Comparison of ENCODE assay signal across 1 cellular context in the genomic region with DNA sequence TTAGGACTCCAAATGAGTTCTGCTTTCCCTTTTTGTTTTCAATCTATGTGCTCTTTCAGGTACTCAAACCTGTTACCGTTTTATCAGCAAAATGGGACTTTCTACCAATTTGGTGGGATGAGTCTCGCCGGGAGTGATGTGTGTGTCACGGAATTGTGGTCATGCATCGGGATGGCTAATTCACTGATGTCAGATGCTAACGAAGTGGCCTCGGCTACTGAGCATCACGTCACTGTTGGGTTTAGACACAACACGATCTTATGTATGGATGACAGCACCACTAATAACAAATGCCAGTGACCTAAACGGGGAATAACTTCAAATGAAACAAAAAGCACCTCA.
TF ChIP-seq lines count a peak whose summit lies in the region.

No MANE protein-coding gene starts in this region.

TF ChIP-seq in HepG2, 621 proteins besides CTCF, POLR2A, EP300 and RAD21 (continued from another document):
- peak; percentile 29; the same call in 1 of the 2 replicates for TF ChIP-seq XBP1 (CRISPR knock-in tag; IDR thresholded peaks at IDR 0.05)
- TF ChIP-seq ZFP37 (CRISPR knock-in tag; IDR thresholded peaks at IDR 0.05; ENCODE audit: borderline replicate concordance), result no peak
- 0 out of 2 replicates have a peak, but pooled peaks have one; percentile 8 for TF ChIP-seq ZBTB34 (CRISPR knock-in tag; IDR thresholded peaks at IDR 0.05)
- 0 out of 2 replicates have a peak, but pooled peaks have one; percentile 2 for TF ChIP-seq NFIC (IDR thresholded peaks at IDR 0.05; ENCODE audit: low read length)
- no peak for TF ChIP-seq MATR3 (CRISPR knock-in tag; IDR thresholded peaks at IDR 0.05)
- TF ChIP-seq NONO (IDR thresholded peaks at IDR 0.05), result no peak
- TF ChIP-seq NONO (CRISPR knock-in tag; conservative IDR thresholded peaks at IDR 0.05), result peak; percentile 47; the same call in 1 of the 2 replicates
- TF ChIP-seq, protein P1, sequence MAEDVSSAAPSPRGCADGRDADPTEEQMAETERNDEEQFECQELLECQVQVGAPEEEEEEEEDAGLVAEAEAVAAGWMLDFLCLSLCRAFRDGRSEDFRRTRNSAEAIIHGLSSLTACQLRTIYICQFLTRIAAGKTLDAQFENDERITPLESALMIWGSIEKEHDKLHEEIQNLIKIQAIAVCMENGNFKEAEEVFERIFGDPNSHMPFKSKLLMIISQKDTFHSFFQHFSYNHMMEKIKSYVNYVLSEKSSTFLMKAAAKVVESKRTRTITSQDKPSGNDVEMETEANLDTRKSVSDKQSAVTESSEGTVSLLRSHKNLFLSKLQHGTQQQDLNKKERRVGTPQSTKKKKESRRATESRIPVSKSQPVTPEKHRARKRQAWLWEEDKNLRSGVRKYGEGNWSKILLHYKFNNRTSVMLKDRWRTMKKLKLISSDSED (CRISPR knock-in tag; IDR thresholded peaks at IDR 0.05), result no peak
- TF ChIP-seq CHD2 (IDR thresholded peaks at IDR 0.05; ENCODE audit: low read depth, low read length), result no peak
- TF ChIP-seq NFYB (CRISPR knock-in tag; IDR thresholded peaks at IDR 0.05), result no peak
- 0 out of 2 replicates have a peak, but pooled peaks have one; percentile 6 for TF ChIP-seq RFX3 (CRISPR knock-in tag; IDR thresholded peaks at IDR 0.05)
- TF ChIP-seq JUND (CRISPR knock-in tag; IDR thresholded peaks at IDR 0.05), result peak; percentile 8; the same call in 1 of the 2 replicates
- TF ChIP-seq ZBTB14 (CRISPR knock-in tag; IDR thresholded peaks at IDR 0.05), result no peak
- TF ChIP-seq PHF20 (CRISPR knock-in tag; IDR thresholded peaks at IDR 0.05), result 0 out of 2 replicates have a peak, but pooled peaks have one; percentile 10
- TF ChIP-seq ZFP82 (CRISPR knock-in tag; IDR thresholded peaks at IDR 0.05; ENCODE audit: borderline replicate concordance), result 0 out of 2 replicates have a peak, but pooled peaks have one; percentile 67
- no peak for TF ChIP-seq ESRRA (CRISPR knock-in tag; IDR thresholded peaks at IDR 0.05; ENCODE audit: low read depth)
- no peak for TF ChIP-seq ZNF350 (CRISPR knock-in tag; IDR thresholded peaks at IDR 0.05; ENCODE audit: borderline replicate concordance, low read depth)
- TF ChIP-seq SYNCRIP (IDR thresholded peaks at IDR 0.05; ENCODE audit: insufficient read depth, low read depth, low read length), result no peak
- TF ChIP-seq MYPOP (CRISPR knock-in tag; IDR thresholded peaks at IDR 0.05), result no peak
- TF ChIP-seq, protein P2, sequence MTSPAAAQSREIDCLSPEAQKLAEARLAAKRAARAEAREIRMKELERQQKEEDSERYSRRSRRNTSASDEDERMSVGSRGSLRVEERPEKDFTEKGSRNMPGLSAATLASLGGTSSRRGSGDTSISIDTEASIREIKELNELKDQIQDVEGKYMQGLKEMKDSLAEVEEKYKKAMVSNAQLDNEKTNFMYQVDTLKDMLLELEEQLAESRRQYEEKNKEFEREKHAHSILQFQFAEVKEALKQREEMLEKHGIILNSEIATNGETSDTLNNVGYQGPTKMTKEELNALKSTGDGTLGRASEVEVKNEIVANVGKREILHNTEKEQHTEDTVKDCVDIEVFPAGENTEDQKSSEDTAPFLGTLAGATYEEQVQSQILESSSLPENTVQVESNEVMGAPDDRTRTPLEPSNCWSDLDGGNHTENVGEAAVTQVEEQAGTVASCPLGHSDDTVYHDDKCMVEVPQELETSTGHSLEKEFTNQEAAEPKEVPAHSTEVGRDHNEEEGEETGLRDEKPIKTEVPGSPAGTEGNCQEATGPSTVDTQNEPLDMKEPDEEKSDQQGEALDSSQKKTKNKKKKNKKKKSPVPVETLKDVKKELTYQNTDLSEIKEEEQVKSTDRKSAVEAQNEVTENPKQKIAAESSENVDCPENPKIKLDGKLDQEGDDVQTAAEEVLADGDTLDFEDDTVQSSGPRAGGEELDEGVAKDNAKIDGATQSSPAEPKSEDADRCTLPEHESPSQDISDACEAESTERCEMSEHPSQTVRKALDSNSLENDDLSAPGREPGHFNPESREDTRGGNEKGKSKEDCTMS (CRISPR knock-in tag; conservative IDR thresholded peaks at IDR 0.05), result no peak
- no peak for TF ChIP-seq ARHGAP35 (CRISPR knock-in tag; IDR thresholded peaks at IDR 0.05; ENCODE audit: borderline replicate concordance)
- TF ChIP-seq ZNF329 (CRISPR knock-in tag; IDR thresholded peaks at IDR 0.05; ENCODE audit: low read depth), result no peak
- TF ChIP-seq ZNF777 (CRISPR knock-in tag; IDR thresholded peaks at IDR 0.05), result no peak
- peak; percentile 72; the same call in 1 of the 2 replicates for TF ChIP-seq ATF1 (CRISPR knock-in tag; IDR thresholded peaks at IDR 0.05)
- TF ChIP-seq ZBTB38 (CRISPR knock-in tag; IDR thresholded peaks at IDR 0.05), result peak; percentile 86
- 0 out of 2 replicates have a peak, but pooled peaks have one; percentile 37 for TF ChIP-seq SP4 (CRISPR knock-in tag; IDR thresholded peaks at IDR 0.05)
- TF ChIP-seq PRMT3 (CRISPR knock-in tag; IDR thresholded peaks at IDR 0.05; ENCODE audit: borderline replicate concordance, low read depth), result no peak
- TF ChIP-seq ZFP36L1 (CRISPR knock-in tag; IDR thresholded peaks at IDR 0.05), result 0 out of 2 replicates have a peak, but pooled peaks have one; percentile 38
- no peak for TF ChIP-seq SAP130 (CRISPR knock-in tag; IDR thresholded peaks at IDR 0.05; ENCODE audit: low read depth)
- TF ChIP-seq ZNF841 (CRISPR knock-in tag; IDR thresholded peaks at IDR 0.05; ENCODE audit: borderline replicate concordance), result no peak
- TF ChIP-seq ZNF607 (CRISPR knock-in tag; IDR thresholded peaks at IDR 0.05; ENCODE audit: borderline replicate concordance), result 0 out of 2 replicates have a peak, but pooled peaks have one; percentile 4
- 0 out of 2 replicates have a peak, but pooled peaks have one; percentile 3 for TF ChIP-seq ZMYM4 (CRISPR knock-in tag; IDR thresholded peaks at IDR 0.05)
- peak; percentile 3 for TF ChIP-seq HDAC1 (CRISPR knock-in tag; IDR thresholded peaks at IDR 0.05)
- 0 out of 2 replicates have a peak, but pooled peaks have one; percentile 18 for TF ChIP-seq TGIF2 (CRISPR knock-in tag; IDR thresholded peaks at IDR 0.05)
- TF ChIP-seq, protein P3, sequence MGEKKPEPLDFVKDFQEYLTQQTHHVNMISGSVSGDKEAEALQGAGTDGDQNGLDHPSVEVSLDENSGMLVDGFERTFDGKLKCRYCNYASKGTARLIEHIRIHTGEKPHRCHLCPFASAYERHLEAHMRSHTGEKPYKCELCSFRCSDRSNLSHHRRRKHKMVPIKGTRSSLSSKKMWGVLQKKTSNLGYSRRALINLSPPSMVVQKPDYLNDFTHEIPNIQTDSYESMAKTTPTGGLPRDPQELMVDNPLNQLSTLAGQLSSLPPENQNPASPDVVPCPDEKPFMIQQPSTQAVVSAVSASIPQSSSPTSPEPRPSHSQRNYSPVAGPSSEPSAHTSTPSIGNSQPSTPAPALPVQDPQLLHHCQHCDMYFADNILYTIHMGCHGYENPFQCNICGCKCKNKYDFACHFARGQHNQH (CRISPR knock-in tag; IDR thresholded peaks at IDR 0.05), result no peak; the same call in 1 of the 2 replicates
- TF ChIP-seq CREB1 (IDR thresholded peaks at IDR 0.05), result peak; percentile 80
- no peak; the same call in 1 of the 2 replicates for TF ChIP-seq CREB1 (CRISPR knock-in tag; IDR thresholded peaks at IDR 0.05)
